In genomic region chr2:235968616-235969324, GRCh38 we compare ENCODE assay signal across 2 cellular contexts.
A peak's percentile ranks its signal among the peaks of the same experiment; 100 is the strongest.
TF ChIP-seq lines count a peak whose summit lies in the region.

No MANE protein-coding gene starts in this region.

TF ChIP-seq in K562, 482 proteins besides CTCF, POLR2A, EP300 and RAD21 (continued from another document):
- TF ChIP-seq, protein P1, sequence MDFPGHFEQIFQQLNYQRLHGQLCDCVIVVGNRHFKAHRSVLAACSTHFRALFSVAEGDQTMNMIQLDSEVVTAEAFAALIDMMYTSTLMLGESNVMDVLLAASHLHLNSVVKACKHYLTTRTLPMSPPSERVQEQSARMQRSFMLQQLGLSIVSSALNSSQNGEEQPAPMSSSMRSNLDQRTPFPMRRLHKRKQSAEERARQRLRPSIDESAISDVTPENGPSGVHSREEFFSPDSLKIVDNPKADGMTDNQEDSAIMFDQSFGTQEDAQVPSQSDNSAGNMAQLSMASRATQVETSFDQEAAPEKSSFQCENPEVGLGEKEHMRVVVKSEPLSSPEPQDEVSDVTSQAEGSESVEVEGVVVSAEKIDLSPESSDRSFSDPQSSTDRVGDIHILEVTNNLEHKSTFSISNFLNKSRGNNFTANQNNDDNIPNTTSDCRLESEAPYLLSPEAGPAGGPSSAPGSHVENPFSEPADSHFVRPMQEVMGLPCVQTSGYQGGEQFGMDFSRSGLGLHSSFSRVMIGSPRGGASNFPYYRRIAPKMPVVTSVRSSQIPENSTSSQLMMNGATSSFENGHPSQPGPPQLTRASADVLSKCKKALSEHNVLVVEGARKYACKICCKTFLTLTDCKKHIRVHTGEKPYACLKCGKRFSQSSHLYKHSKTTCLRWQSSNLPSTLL (IDR thresholded peaks at IDR 0.05), result no peak
- TF ChIP-seq HDAC6 (IDR thresholded peaks at IDR 0.05; ENCODE audit: low read depth, low read length) (no peak), U2AF1 (optimal IDR thresholded peaks at IDR 0.05; ENCODE audit: low read depth, low read length) (no peak), BRD4 (IDR thresholded peaks at IDR 0.05) (no peak), ATF4 (CRISPR knock-in tag; IDR thresholded peaks at IDR 0.05) (no peak)
- TF ChIP-seq, protein P2, sequence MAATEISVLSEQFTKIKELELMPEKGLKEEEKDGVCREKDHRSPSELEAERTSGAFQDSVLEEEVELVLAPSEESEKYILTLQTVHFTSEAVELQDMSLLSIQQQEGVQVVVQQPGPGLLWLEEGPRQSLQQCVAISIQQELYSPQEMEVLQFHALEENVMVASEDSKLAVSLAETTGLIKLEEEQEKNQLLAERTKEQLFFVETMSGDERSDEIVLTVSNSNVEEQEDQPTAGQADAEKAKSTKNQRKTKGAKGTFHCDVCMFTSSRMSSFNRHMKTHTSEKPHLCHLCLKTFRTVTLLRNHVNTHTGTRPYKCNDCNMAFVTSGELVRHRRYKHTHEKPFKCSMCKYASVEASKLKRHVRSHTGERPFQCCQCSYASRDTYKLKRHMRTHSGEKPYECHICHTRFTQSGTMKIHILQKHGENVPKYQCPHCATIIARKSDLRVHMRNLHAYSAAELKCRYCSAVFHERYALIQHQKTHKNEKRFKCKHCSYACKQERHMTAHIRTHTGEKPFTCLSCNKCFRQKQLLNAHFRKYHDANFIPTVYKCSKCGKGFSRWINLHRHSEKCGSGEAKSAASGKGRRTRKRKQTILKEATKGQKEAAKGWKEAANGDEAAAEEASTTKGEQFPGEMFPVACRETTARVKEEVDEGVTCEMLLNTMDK (IDR thresholded peaks at IDR 0.05; ENCODE audit: borderline replicate concordance, insufficient read depth, low read depth, low read length, poor library complexity, severe bottlenecking), result no peak
- TF ChIP-seq, protein P3, sequence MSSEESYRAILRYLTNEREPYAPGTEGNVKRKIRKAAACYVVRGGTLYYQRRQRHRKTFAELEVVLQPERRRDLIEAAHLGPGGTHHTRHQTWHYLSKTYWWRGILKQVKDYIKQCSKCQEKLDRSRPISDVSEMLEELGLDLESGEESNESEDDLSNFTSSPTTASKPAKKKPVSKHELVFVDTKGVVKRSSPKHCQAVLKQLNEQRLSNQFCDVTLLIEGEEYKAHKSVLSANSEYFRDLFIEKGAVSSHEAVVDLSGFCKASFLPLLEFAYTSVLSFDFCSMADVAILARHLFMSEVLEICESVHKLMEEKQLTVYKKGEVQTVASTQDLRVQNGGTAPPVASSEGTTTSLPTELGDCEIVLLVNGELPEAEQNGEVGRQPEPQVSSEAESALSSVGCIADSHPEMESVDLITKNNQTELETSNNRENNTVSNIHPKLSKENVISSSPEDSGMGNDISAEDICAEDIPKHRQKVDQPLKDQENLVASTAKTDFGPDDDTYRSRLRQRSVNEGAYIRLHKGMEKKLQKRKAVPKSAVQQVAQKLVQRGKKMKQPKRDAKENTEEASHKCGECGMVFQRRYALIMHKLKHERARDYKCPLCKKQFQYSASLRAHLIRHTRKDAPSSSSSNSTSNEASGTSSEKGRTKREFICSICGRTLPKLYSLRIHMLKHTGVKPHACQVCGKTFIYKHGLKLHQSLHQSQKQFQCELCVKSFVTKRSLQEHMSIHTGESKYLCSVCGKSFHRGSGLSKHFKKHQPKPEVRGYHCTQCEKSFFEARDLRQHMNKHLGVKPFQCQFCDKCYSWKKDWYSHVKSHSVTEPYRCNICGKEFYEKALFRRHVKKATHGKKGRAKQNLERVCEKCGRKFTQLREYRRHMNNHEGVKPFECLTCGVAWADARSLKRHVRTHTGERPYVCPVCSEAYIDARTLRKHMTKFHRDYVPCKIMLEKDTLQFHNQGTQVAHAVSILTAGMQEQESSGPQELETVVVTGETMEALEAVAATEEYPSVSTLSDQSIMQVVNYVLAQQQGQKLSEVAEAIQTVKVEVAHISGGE (CRISPR knock-in tag; IDR thresholded peaks at IDR 0.05), result no peak
- TF ChIP-seq, protein P4, sequence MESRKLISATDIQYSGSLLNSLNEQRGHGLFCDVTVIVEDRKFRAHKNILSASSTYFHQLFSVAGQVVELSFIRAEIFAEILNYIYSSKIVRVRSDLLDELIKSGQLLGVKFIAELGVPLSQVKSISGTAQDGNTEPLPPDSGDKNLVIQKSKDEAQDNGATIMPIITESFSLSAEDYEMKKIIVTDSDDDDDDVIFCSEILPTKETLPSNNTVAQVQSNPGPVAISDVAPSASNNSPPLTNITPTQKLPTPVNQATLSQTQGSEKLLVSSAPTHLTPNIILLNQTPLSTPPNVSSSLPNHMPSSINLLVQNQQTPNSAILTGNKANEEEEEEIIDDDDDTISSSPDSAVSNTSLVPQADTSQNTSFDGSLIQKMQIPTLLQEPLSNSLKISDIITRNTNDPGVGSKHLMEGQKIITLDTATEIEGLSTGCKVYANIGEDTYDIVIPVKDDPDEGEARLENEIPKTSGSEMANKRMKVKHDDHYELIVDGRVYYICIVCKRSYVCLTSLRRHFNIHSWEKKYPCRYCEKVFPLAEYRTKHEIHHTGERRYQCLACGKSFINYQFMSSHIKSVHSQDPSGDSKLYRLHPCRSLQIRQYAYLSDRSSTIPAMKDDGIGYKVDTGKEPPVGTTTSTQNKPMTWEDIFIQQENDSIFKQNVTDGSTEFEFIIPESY (CRISPR knock-in tag; IDR thresholded peaks at IDR 0.05), result 0 out of 2 replicates have a peak, but pooled peaks have one; percentile 25

TF ChIP-seq in GM23338, 12 proteins besides CTCF, POLR2A, EP300 and RAD21 (continued from another document):
- TF ChIP-seq ZNF462 (CRISPR knock-in tag; IDR thresholded peaks at IDR 0.05), result no peak
- TF ChIP-seq, protein P5, sequence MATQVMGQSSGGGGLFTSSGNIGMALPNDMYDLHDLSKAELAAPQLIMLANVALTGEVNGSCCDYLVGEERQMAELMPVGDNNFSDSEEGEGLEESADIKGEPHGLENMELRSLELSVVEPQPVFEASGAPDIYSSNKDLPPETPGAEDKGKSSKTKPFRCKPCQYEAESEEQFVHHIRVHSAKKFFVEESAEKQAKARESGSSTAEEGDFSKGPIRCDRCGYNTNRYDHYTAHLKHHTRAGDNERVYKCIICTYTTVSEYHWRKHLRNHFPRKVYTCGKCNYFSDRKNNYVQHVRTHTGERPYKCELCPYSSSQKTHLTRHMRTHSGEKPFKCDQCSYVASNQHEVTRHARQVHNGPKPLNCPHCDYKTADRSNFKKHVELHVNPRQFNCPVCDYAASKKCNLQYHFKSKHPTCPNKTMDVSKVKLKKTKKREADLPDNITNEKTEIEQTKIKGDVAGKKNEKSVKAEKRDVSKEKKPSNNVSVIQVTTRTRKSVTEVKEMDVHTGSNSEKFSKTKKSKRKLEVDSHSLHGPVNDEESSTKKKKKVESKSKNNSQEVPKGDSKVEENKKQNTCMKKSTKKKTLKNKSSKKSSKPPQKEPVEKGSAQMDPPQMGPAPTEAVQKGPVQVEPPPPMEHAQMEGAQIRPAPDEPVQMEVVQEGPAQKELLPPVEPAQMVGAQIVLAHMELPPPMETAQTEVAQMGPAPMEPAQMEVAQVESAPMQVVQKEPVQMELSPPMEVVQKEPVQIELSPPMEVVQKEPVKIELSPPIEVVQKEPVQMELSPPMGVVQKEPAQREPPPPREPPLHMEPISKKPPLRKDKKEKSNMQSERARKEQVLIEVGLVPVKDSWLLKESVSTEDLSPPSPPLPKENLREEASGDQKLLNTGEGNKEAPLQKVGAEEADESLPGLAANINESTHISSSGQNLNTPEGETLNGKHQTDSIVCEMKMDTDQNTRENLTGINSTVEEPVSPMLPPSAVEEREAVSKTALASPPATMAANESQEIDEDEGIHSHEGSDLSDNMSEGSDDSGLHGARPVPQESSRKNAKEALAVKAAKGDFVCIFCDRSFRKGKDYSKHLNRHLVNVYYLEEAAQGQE (IDR thresholded peaks at IDR 0.05; ENCODE audit: unreplicated experiment), result no peak
- TF ChIP-seq, protein P6, sequence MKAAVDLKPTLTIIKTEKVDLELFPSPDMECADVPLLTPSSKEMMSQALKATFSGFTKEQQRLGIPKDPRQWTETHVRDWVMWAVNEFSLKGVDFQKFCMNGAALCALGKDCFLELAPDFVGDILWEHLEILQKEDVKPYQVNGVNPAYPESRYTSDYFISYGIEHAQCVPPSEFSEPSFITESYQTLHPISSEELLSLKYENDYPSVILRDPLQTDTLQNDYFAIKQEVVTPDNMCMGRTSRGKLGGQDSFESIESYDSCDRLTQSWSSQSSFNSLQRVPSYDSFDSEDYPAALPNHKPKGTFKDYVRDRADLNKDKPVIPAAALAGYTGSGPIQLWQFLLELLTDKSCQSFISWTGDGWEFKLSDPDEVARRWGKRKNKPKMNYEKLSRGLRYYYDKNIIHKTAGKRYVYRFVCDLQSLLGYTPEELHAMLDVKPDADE (IDR thresholded peaks at IDR 0.05), result no peak
- no peak for TF ChIP-seq EZH2phosphoT487 (IDR thresholded peaks at IDR 0.05; ENCODE audit: unreplicated experiment)
- no peak for TF ChIP-seq EZH2 (IDR thresholded peaks at IDR 0.05; ENCODE audit: low read depth, unreplicated experiment)
- TF ChIP-seq STAT1 (IDR thresholded peaks at IDR 0.05; ENCODE audit: unreplicated experiment), result no peak
- no peak for TF ChIP-seq NANOG (IDR thresholded peaks at IDR 0.05; ENCODE audit: borderline replicate concordance)
- no peak for TF ChIP-seq ZNF331 (CRISPR knock-in tag; IDR thresholded peaks at IDR 0.05; ENCODE audit: low read depth)
- no peak for TF ChIP-seq CREB1 (CRISPR knock-in tag; IDR thresholded peaks at IDR 0.05; ENCODE audit: low read depth)
- no peak for TF ChIP-seq POLR2AphosphoS5 (IDR thresholded peaks at IDR 0.05; ENCODE audit: low read depth)
- TF ChIP-seq ZNF114 (CRISPR knock-in tag; IDR thresholded peaks at IDR 0.05), result no peak
